23 cellular contexts compared by ENCODE assay signal in genomic region chr7:26543345-26543744, GRCh38.
"Had no signal": no experiment of that assay in that cellular context is flagged by ENCODE, and none has a peak within 500 bp of the region (broad histone marks: within the 10 kb centered on the region; RNA-seq: fewer than 3 reads in every experiment).

No MANE protein-coding gene starts in this region.

- H3K27me3 ChIP-seq: uterus had no signal

- H3K4me3 Mint-ChIP-seq: memory B cell; natural killer cell; stimulated activated effector memory CD8-positive, alpha-beta T cell treated with anti-CD3 and anti-CD28 coated beads, Interleukin-12 subunit alpha, Interleukin-12 subunit beta, amount 100 ng/mL, for 72 hours; type B pancreatic cell had no signal

- H3K36me3 Mint-ChIP-seq: natural killer cell; stimulated activated effector memory CD8-positive, alpha-beta T cell treated with anti-CD3 and anti-CD28 coated beads, Interleukin-12 subunit alpha, Interleukin-12 subunit beta, amount 100 ng/mL, for 72 hours; type B pancreatic cell had no signal

- H3K4me3 ChIP-seq: gastrocnemius medialis, heart left ventricle, hepatocyte, lung, prostate gland, right atrium auricular region, sigmoid colon, stomach, tibial artery, uterus had no signal

- H3K4me1 Mint-ChIP-seq: memory B cell; natural killer cell; stimulated activated effector memory CD8-positive, alpha-beta T cell treated with anti-CD3 and anti-CD28 coated beads, Interleukin-12 subunit alpha, Interleukin-12 subunit beta, amount 100 ng/mL, for 72 hours had no signal

- H3K79me2 ChIP-seq: hepatocyte had no signal

- H3K27ac ChIP-seq: gastrocnemius medialis, heart left ventricle, hepatocyte, prostate gland, right atrium auricular region, sigmoid colon, stomach, tibial artery, uterus had no signal

- H3K4me2 ChIP-seq: hepatocyte had no signal

- H3K36me3 ChIP-seq: gastrocnemius medialis, heart left ventricle, prostate gland, right atrium auricular region, sigmoid colon, stomach, tibial artery, uterus had no signal

- H3K27ac Mint-ChIP-seq: memory B cell; natural killer cell; stimulated activated effector memory CD8-positive, alpha-beta T cell treated with anti-CD3 and anti-CD28 coated beads, Interleukin-12 subunit alpha, Interleukin-12 subunit beta, amount 100 ng/mL, for 72 hours; type B pancreatic cell had no signal

- H3K4me1 ChIP-seq: gastrocnemius medialis, heart left ventricle, prostate gland, right atrium auricular region, sigmoid colon, stomach, tibial artery, uterus had no signal

- H3K9me3 ChIP-seq: gastrocnemius medialis, prostate gland, right atrium auricular region, tibial artery had no signal

- H3K9me3 Mint-ChIP-seq: natural killer cell; stimulated activated effector memory CD8-positive, alpha-beta T cell treated with anti-CD3 and anti-CD28 coated beads, Interleukin-12 subunit alpha, Interleukin-12 subunit beta, amount 100 ng/mL, for 72 hours; type B pancreatic cell had no signal

- DNase-seq: cortex of kidney; dorsolateral prefrontal cortex; effector CD4-positive, alpha-beta T cell; foreskin fibroblast; gastrocnemius medialis; heart left ventricle; kidney; natural killer cell; nucleus accumbens; sigmoid colon; stimulated activated CD4-positive, alpha-beta T cell treated with anti-CD3 and anti-CD28 coated beads, Interleukin-2, amount 100 ng/mL, for 24 hours; stimulated activated CD4-positive, alpha-beta T cell treated with anti-CD3 and anti-CD28 coated beads, Interleukin-4, amount 100 ng/mL, for 24 hours; stimulated activated naive CD4-positive, alpha-beta T cell treated with Interleukin-2 at 50 U/mL for 16 hours; stomach; tibial artery; uterus had no signal

- H2AFZ ChIP-seq: hepatocyte had no signal
